ENCODE assay signal across 21 cellular contexts in the genomic region with DNA sequence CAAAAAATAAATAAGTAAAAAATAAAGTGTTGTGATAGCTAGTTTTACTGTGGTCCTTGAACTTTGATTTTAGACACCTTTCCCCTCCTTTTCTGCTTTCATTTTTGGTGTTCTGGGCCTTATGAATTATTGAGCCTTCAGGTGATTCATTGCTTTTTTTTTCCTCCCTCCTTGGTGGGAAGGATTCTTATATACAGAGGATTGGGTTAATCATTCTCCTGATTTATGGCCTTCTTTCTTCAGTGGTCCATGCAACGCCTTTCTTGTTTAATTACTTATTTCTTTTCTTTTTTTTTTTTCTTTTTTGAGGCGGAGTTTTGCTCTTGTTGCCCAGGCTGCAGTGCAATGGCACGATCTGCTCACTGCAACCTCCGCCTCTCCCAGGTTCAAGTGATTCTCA. TPM values are rescaled to one million over a fixed set of nuclear protein-coding genes. Genes with fewer than 3 reads are reported as not detected.
"Had no signal": no experiment of that assay in that cellular context is flagged by ENCODE, and none has a peak within 500 bp of the region (broad histone marks: within the 10 kb centered on the region; RNA-seq: fewer than 3 reads in every experiment).

No MANE protein-coding gene starts in this region.

- H3K36me3 ChIP-seq: left lung, right atrium auricular region, transverse colon had no signal

- ATAC-seq: body of pancreas; left lung; naive thymus-derived CD8-positive, alpha-beta T cell had no signal

- H3K4me3 Mint-ChIP-seq: activated CD4-positive, alpha-beta memory T cell treated with anti-CD3 and anti-CD28 coated beads, Interleukin-2, amount 10 ng/mL, durations not matched to agents 7 days and 5 days; activated naive CD4-positive, alpha-beta T cell treated with anti-CD3 and anti-CD28 coated beads, Interleukin-2, amount 50 U/mL, for 24 hours; activated T-cell treated with anti-CD3 and anti-CD28 coated beads, Interleukin-2, amount 50 U/mL, for 24 hours; immature natural killer cell had no signal

- H3K36me3 Mint-ChIP-seq: activated naive CD4-positive, alpha-beta T cell treated with anti-CD3 and anti-CD28 coated beads, Interleukin-2, amount 50 U/mL, for 24 hours; immature natural killer cell; naive thymus-derived CD8-positive, alpha-beta T cell had no signal

- H3K27me3 ChIP-seq: body of pancreas, left lung, right atrium auricular region, transverse colon had no signal

- H3K27me3 Mint-ChIP-seq: activated naive CD4-positive, alpha-beta T cell treated with anti-CD3 and anti-CD28 coated beads, Interleukin-2, amount 50 U/mL, for 24 hours; activated T-cell treated with anti-CD3 and anti-CD28 coated beads, Interleukin-2, amount 50 U/mL, for 24 hours; naive thymus-derived CD8-positive, alpha-beta T cell had no signal

- DNase-seq: activated CD4-positive, alpha-beta memory T cell treated with anti-CD3 and anti-CD28 coated beads, Interleukin-2, amount 10 ng/mL, durations not matched to agents 7 days and 5 days; activated effector memory CD4-positive, alpha-beta T cell treated with anti-CD3 and anti-CD28 coated beads, Interleukin-2, amount 50 U/mL, for 16 hours; activated T-cell treated with anti-CD3 and anti-CD28 coated beads, Interleukin-2, amount 50 U/mL, for 24 hours; amniotic stem cell; body of pancreas; caudate nucleus; effector CD4-positive, alpha-beta T cell; foreskin melanocyte; head of caudate nucleus; immature natural killer cell; left lung; naive thymus-derived CD8-positive, alpha-beta T cell; stimulated activated CD4-positive, alpha-beta T cell treated with anti-CD3 and anti-CD28 coated beads, Interleukin-15, amount 100 ng/mL, for 24 hours; stimulated activated CD4-positive, alpha-beta T cell treated with anti-CD3 and anti-CD28 coated beads, Interleukin-4, amount 100 ng/mL, for 1 hour; stimulated activated naive CD4-positive, alpha-beta T cell treated with Interleukin-2 at 50 U/mL for 16 hours; substantia nigra; transverse colon had no signal

- H3K27ac Mint-ChIP-seq: activated CD4-positive, alpha-beta memory T cell treated with anti-CD3 and anti-CD28 coated beads, Interleukin-2, amount 10 ng/mL, durations not matched to agents 7 days and 5 days; activated T-cell treated with anti-CD3 and anti-CD28 coated beads, Interleukin-2, amount 50 U/mL, for 24 hours had no signal

- H3K27ac ChIP-seq: VCaP had no signal

- H3K9me3 Mint-ChIP-seq: activated CD4-positive, alpha-beta memory T cell treated with anti-CD3 and anti-CD28 coated beads, Interleukin-2, amount 10 ng/mL, durations not matched to agents 7 days and 5 days; activated naive CD4-positive, alpha-beta T cell treated with anti-CD3 and anti-CD28 coated beads, Interleukin-2, amount 50 U/mL, for 24 hours; activated T-cell treated with anti-CD3 and anti-CD28 coated beads, Interleukin-2, amount 50 U/mL, for 24 hours; immature natural killer cell; naive thymus-derived CD8-positive, alpha-beta T cell had no signal

- H3K4me3 ChIP-seq: body of pancreas, left lung, right atrium auricular region, transverse colon had no signal

- H3K9me3 ChIP-seq: body of pancreas, left lung, right atrium auricular region, transverse colon had no signal

RNA-seq across cellular contexts. Expression of a gene that starts 8.0 kb away (rescaled TPM):
- total RNA-seq: activated CD4-positive, alpha-beta memory T cell treated with anti-CD3 and anti-CD28 coated beads, Interleukin-2, amount 10 ng/mL, durations not matched to agents 7 days and 5 days; body of pancreas; mononuclear cell; naive thymus-derived CD8-positive, alpha-beta T cell; transverse colon had no signal

RNA-seq across cellular contexts. Expression of a gene that starts 52.5 kb away (rescaled TPM):
- total RNA-seq: naive thymus-derived CD8-positive, alpha-beta T cell had no signal
